Comparison of ENCODE assay signal across 31 cellular contexts in the genomic region with DNA sequence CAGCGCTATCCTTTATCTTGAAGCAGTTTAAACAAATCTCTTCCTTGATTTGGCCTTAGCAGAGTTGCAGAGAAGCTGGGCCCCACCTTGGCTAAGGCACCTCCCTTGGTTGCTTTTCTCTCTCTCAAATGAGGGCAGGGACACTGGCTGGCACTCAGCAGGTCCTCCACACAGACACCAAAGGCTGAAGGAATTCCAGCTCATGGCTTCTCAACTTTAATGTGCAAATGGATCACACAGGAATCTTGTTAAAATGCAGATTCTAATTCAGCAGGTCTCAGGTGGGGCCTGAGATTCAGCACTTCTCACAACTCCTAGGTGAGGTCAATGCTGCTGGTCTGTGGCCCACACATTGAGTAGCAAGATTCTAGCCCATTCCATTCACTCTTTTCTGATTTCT. TPM values are rescaled to one million over a fixed set of nuclear protein-coding genes. Genes with fewer than 3 reads are reported as not detected.
"Had no signal": no experiment of that assay in that cellular context is flagged by ENCODE, and none has a peak within 500 bp of the region (broad histone marks: within the 10 kb centered on the region; RNA-seq: fewer than 3 reads in every experiment).

No MANE protein-coding gene starts in this region.

- H3K9me3 ChIP-seq: esophagus squamous epithelium, heart right ventricle, left lung, prostate gland, right atrium auricular region, suprapubic skin, vagina had no signal

- DNase-seq: dermis blood vessel endothelial cell; effector memory CD4-positive, alpha-beta T cell; erythroblast; esophagus squamous epithelium; foreskin melanocyte; glutamatergic neuron; heart right ventricle; hippocampal formation; kidney; left lung; mesenchymal stem cell; midbrain; naive thymus-derived CD4-positive, alpha-beta T cell; nucleus accumbens; stimulated activated CD4-positive, alpha-beta T cell treated with anti-CD3 and anti-CD28 coated beads, Interleukin-12 subunit alpha, Interleukin-12 subunit beta, amount 100 ng/mL, for 4 hours; stimulated activated CD4-positive, alpha-beta T cell treated with anti-CD3 and anti-CD28 coated beads, Interleukin-1b, Interleukin-23, amount 100 ng/mL, for 48 hours; stimulated activated CD4-positive, alpha-beta T cell treated with anti-CD3 and anti-CD28 coated beads, Interleukin-4, amount 100 ng/mL, for 1 hour; stimulated activated CD8-positive, alpha-beta memory T cell treated with anti-CD3 and anti-CD28 coated beads, Interleukin-4, amount 100 ng/mL, for 48 hours; stimulated activated naive CD4-positive, alpha-beta T cell; stimulated activated naive CD8-positive, alpha-beta T cell treated with anti-CD3 and anti-CD28 coated beads, Interleukin-15, amount 100 ng/mL, for 72 hours; trophoblast cell had no signal

- H3K4me3 Mint-ChIP-seq: nephron; neural progenitor cell; stimulated activated naive CD8-positive, alpha-beta T cell treated with anti-CD3 and anti-CD28 coated beads, Interleukin-15, amount 100 ng/mL, for 72 hours had no signal

- H3K9me3 Mint-ChIP-seq: nephron, neural progenitor cell had no signal

- H3K9ac ChIP-seq: neural progenitor cell had no signal

- H3K36me3 Mint-ChIP-seq: neural progenitor cell had no signal

- H3K4me3 ChIP-seq: coronary artery, esophagus squamous epithelium, heart right ventricle, left lung, neural progenitor cell, prostate gland, right atrium auricular region, smooth muscle cell, suprapubic skin, vagina had no signal

- H3K27ac Mint-ChIP-seq: naive thymus-derived CD4-positive, alpha-beta T cell; nephron; neural progenitor cell; stimulated activated naive CD8-positive, alpha-beta T cell treated with anti-CD3 and anti-CD28 coated beads, Interleukin-15, amount 100 ng/mL, for 72 hours had no signal

- H3K4me2 ChIP-seq: neural progenitor cell, smooth muscle cell had no signal

- H3K27ac ChIP-seq: coronary artery, esophagus squamous epithelium, heart right ventricle, left lung, neural progenitor cell, prostate gland, right atrium auricular region, suprapubic skin, vagina had no signal

- H3K4me1 Mint-ChIP-seq: naive thymus-derived CD4-positive, alpha-beta T cell; nephron; neural progenitor cell; stimulated activated naive CD8-positive, alpha-beta T cell treated with anti-CD3 and anti-CD28 coated beads, Interleukin-15, amount 100 ng/mL, for 72 hours had no signal

- H3K36me3 ChIP-seq: esophagus squamous epithelium, heart right ventricle, left lung, neural progenitor cell, prostate gland, right atrium auricular region, suprapubic skin, vagina had no signal

- H3K4me1 ChIP-seq: esophagus squamous epithelium, heart right ventricle, left lung, neural progenitor cell, prostate gland, right atrium auricular region, suprapubic skin, vagina had no signal

- H2AFZ ChIP-seq: neural progenitor cell had no signal

- H3K27me3 ChIP-seq: neural progenitor cell, right atrium auricular region, vagina had no signal

- ATAC-seq: heart right ventricle; left lung; naive thymus-derived CD4-positive, alpha-beta T cell; sciatic nerve; stimulated activated naive CD8-positive, alpha-beta T cell treated with anti-CD3 and anti-CD28 coated beads, Interleukin-15, amount 100 ng/mL, for 72 hours had no signal

RNA-seq across cellular contexts. Expression of a gene that starts 25.7 kb away (rescaled TPM):
- total RNA-seq: dermis blood vessel endothelial cell; lung microvascular endothelial cell; naive thymus-derived CD4-positive, alpha-beta T cell; smooth muscle cell had no signal
- polyA plus RNA-seq: naive thymus-derived CD4-positive, alpha-beta T cell; smooth muscle cell had no signal

RNA-seq across cellular contexts. Expression of a gene that starts 39.0 kb away (rescaled TPM):
- total RNA-seq: lung microvascular endothelial cell had no signal
- polyA plus RNA-seq: naive thymus-derived CD4-positive, alpha-beta T cell had no signal
